Comparison of ENCODE assay signal across 14 cellular contexts in genomic region chr5:55451976-55452375, GRCh38.
DNase-seq lines count a peak whose midpoint lies in the region; ATAC-seq and TF ChIP-seq lines count a peak whose summit lies in the region.
"Had no signal": no experiment of that assay in that cellular context is flagged by ENCODE, and none has a peak within 500 bp of the region (broad histone marks: within the 10 kb centered on the region; RNA-seq: fewer than 3 reads in every experiment).

No MANE protein-coding gene starts in this region.

- H3K27me3 Mint-ChIP-seq in H9 (ENCODE audit: low read depth) = no peaks in the 10 kb centered on the region
- no peaks in the 10 kb centered on the region for H3K27me3 Mint-ChIP-seq in WTC11 (ENCODE audit: low read depth)
- H3K27me3 Mint-ChIP-seq in memory B cell = no peaks in the 10 kb centered on the region
- H3K27me3 Mint-ChIP-seq: B cell; CD4-positive, alpha-beta T cell had no signal

- H3K4me2 ChIP-seq in H9 (ENCODE audit: insufficient read depth, insufficient read length, low read length) = no peak overlapping the region

- H3K4me1 Mint-ChIP-seq in H9 (peaks cover 30 to 39% of the 10 kb centered on the region in 2 experiments), WTC11 (peaks cover 39% of the 10 kb centered on the region), memory B cell (peaks cover 4% of the 10 kb centered on the region)
- H3K4me1 Mint-ChIP-seq: B cell had no signal

- H3K14ac ChIP-seq in H9 (ENCODE audit: insufficient read depth, low read length) = no peak overlapping the region

- ATAC-seq in WTC11 (peak; percentile 43; the same call in 1 of the 2 replicates), memory B cell (ENCODE audit: low read depth) (no peak), upper lobe of right lung (peak; percentile 38), HG02571 (IDR thresholded peaks at IDR 0.05; ENCODE audit: unreplicated experiment) (no peak), HG03378 (IDR thresholded peaks at IDR 0.05; ENCODE audit: unreplicated experiment) (no peak), GM19351 (IDR thresholded peaks at IDR 0.05; ENCODE audit: unreplicated experiment) (no peak)
- ATAC-seq: GM12878, HepG2 had no signal

- no peaks in the 10 kb centered on the region for H3K36me3 ChIP-seq in upper lobe of right lung

- H2BK15ac ChIP-seq in H9 (ENCODE audit: low read depth, low read length) = no peak overlapping the region

- DNase-seq in H9 (no peak), WTC11 (ENCODE audit: low spot score) (no peak), memory B cell (ENCODE audit: low spot score in 2 of 2) (no peak), upper lobe of right lung (no peak)
- DNase-seq: C1 segment of cervical spinal cord; Calu3; CD4-positive, alpha-beta T cell; DMS79 had no signal

- no peak overlapping the region for H2BK20ac ChIP-seq in H9 (ENCODE audit: low read depth, low read length, poor library complexity, severe bottlenecking)

- H4K91ac ChIP-seq in H9 (ENCODE audit: insufficient read length, low read depth, low read length) = no peak overlapping the region

- H3K27ac Mint-ChIP-seq in H9 = peak overlapping the region; percentile 33 to 96 (median 54); a peak in 5 of 7 replicates
- H3K27ac Mint-ChIP-seq in WTC11 = 0 out of 2 replicates have a peak overlapping the region, but pooled peaks have one; percentile 17
- H3K27ac Mint-ChIP-seq in memory B cell = peak overlapping the region; percentile 55
- H3K27ac Mint-ChIP-seq: B cell; CD4-positive, alpha-beta T cell had no signal

- TF ChIP-seq CTCF in H9 (conservative IDR thresholded peaks at IDR 0.05) = no peak
- TF ChIP-seq CTCF in WTC11 (IDR thresholded peaks at IDR 0.05) = no peak
- TF ChIP-seq CTCF in upper lobe of right lung (IDR thresholded peaks at IDR 0.05) = no peak

- H3K18ac ChIP-seq in H9 (ENCODE audit: insufficient read length, low read depth, low read length) = no peak overlapping the region

- H4K8ac ChIP-seq in H9 (replicated peaks; ENCODE audit: insufficient read length, low read depth, low read length) = no peak overlapping the region

- no peaks in the 10 kb centered on the region for H3K9me3 Mint-ChIP-seq in H9
- no peaks in the 10 kb centered on the region for H3K9me3 Mint-ChIP-seq in WTC11
- no peaks in the 10 kb centered on the region for H3K9me3 Mint-ChIP-seq in memory B cell
- H3K9me3 Mint-ChIP-seq: CD4-positive, alpha-beta T cell had no signal

- H3K23ac ChIP-seq in H9 (ENCODE audit: insufficient read length, low read depth, low read length) = no peak overlapping the region

- no peaks in the 10 kb centered on the region for H4K20me1 ChIP-seq in H9 (ENCODE audit: control insufficient read depth, insufficient read depth, insufficient read length)

- H2BK12ac ChIP-seq in H9 (ENCODE audit: insufficient read length, low read depth, low read length) = no peak overlapping the region

- H3K9ac ChIP-seq in H9 (ENCODE audit: extremely low read depth, insufficient read length, low read length) = no peak overlapping the region

- H4K5ac ChIP-seq in H9 (ENCODE audit: insufficient read length, low read depth, low read length) = no peak overlapping the region

- H3K23me2 ChIP-seq in H9 (ENCODE audit: insufficient read length, low read depth, low read length, poor library complexity, severe bottlenecking) = no peaks in the 10 kb centered on the region

- peaks cover 5 to 42% (median 23%) of the 10 kb centered on the region in 3 experiments; a peak in 5 of 7 replicates for H3K36me3 Mint-ChIP-seq in H9 (ENCODE audit: insufficient read depth in 1 of 3, low read depth in 3 of 3)
- peaks cover 5% of the 10 kb centered on the region; the same call in 1 of the 2 replicates for H3K36me3 Mint-ChIP-seq in WTC11
- H3K36me3 Mint-ChIP-seq in memory B cell = peaks cover 9% of the 10 kb centered on the region

- H2AFZ ChIP-seq in H9 (ENCODE audit: low read length) = no peak overlapping the region

- no peak overlapping the region for H3K27ac ChIP-seq in H9 (ENCODE audit: insufficient read length, low read depth, low read length)
- no peak overlapping the region for H3K27ac ChIP-seq in upper lobe of right lung

- no peak overlapping the region for H3K4ac ChIP-seq in H9 (ENCODE audit: low read depth, low read length)

- no peak overlapping the region for H2BK120ac ChIP-seq in H9 (ENCODE audit: low read depth, low read length, poor library complexity, severe bottlenecking)

- no peak overlapping the region for H2AK5ac ChIP-seq in H9 (ENCODE audit: insufficient read length, low read length)

- POLR2A ChIA-PET in WTC11 (lab: Charles Lee) = no interaction called here

- H3K4me3 ChIP-seq in upper lobe of right lung = no peak overlapping the region
- H3K4me3 ChIP-seq: GM12878 had no signal

- H3K4me3 Mint-ChIP-seq in H9 (no peak overlapping the region), WTC11 (no peak overlapping the region), memory B cell (no peak overlapping the region)
- H3K4me3 Mint-ChIP-seq: B cell; CD4-positive, alpha-beta T cell had no signal

- no peaks in the 10 kb centered on the region for H3K79me1 ChIP-seq in H9 (ENCODE audit: insufficient read depth, low read depth, low read length, poor library complexity, severe bottlenecking)

- no peaks in the 10 kb centered on the region for H3K9me3 ChIP-seq in H9 (ENCODE audit: control insufficient read depth, low read depth, low read length)
- H3K9me3 ChIP-seq in upper lobe of right lung = no peaks in the 10 kb centered on the region

- intact Hi-C loops in upper lobe of right lung (cut with DNase I) = no loop called here

- H3K79me2 ChIP-seq in H9 (ENCODE audit: insufficient read depth, low read length) = no peaks in the 10 kb centered on the region; the same call in 1 of the 2 replicates

- H2BK5ac ChIP-seq in H9 (ENCODE audit: insufficient read length, low read length) = no peak overlapping the region

- CTCF ChIA-PET in WTC11 (lab: Charles Lee) = no interaction called here

- WGBS in H9 (ENCODE audit: extremely low coverage, insufficient read length, low lambda C conversion rate) = no CpG with 5 or more reads among the region's 2 CpGs

- H3K4me1 ChIP-seq in H9 (ENCODE audit: insufficient read depth, low read length) (peaks cover 5% of the 10 kb centered on the region; the same call in 1 of the 2 replicates), upper lobe of right lung (no peaks in the 10 kb centered on the region)

- no peaks in the 10 kb centered on the region for H3K27me3 ChIP-seq in H9 (ENCODE audit: insufficient read depth, low read length)
- H3K27me3 ChIP-seq in upper lobe of right lung = no peaks in the 10 kb centered on the region

- no peak overlapping the region for H3T11ph ChIP-seq in H9 (ENCODE audit: low read length)

- H3K56ac ChIP-seq in H9 (ENCODE audit: insufficient read length, low read depth, low read length) = no peak overlapping the region

TF ChIP-seq in WTC11, 78 proteins besides CTCF, POLR2A, EP300 and RAD21:
- no peak for TF ChIP-seq ZNF317 (CRISPR knock-in tag; IDR thresholded peaks at IDR 0.05; ENCODE audit: borderline replicate concordance, low read depth)
- TF ChIP-seq GRHL2 (CRISPR knock-in tag; IDR thresholded peaks at IDR 0.05; ENCODE audit: insufficient replicate concordance, severe bottlenecking) = no peak
- TF ChIP-seq FOXP1 (CRISPR knock-in tag; IDR thresholded peaks at IDR 0.05; ENCODE audit: borderline replicate concordance) = no peak
- TF ChIP-seq E2F1 (CRISPR knock-in tag; IDR thresholded peaks at IDR 0.05) = no peak
- no peak for TF ChIP-seq TEAD4 (CRISPR knock-in tag; IDR thresholded peaks at IDR 0.05)
- TF ChIP-seq OVOL2 (CRISPR knock-in tag; IDR thresholded peaks at IDR 0.05; ENCODE audit: borderline replicate concordance) = no peak

Comparison
In these comparisons a context has a peak if more than half of its experiments do, and no peak if none do; other contexts are left out.
1. ATAC-seq: peak in WTC11 (single experiment) and upper lobe of right lung (single experiment); none in memory B cell (single experiment), HG02571 (single experiment), HG03378 (single experiment) and GM19351 (single experiment).
2. Peak in every context shown above with its lines, with median percentiles within 50 percentile points of each other: H3K27ac Mint-ChIP-seq.